ENCODE assay signal across 22 cellular contexts in genomic region chrX:30627818-30628652, GRCh38. TPM values are rescaled to one million over a fixed set of nuclear protein-coding genes. Genes with fewer than 3 reads are reported as not detected.
DNase-seq lines count a peak whose midpoint lies in the region; ATAC-seq, FAIRE-seq and TF ChIP-seq lines count a peak whose summit lies in the region.
"Had no signal": no experiment of that assay in that cellular context is flagged by ENCODE, and none has a peak within 500 bp of the region (broad histone marks: within the 10 kb centered on the region; RNA-seq: fewer than 3 reads in every experiment).

No MANE protein-coding gene starts in this region.

- H3K4me3 ChIP-seq in Caco-2 (ENCODE audit: low read depth, low read length): no peak overlapping the region
- H3K4me3 ChIP-seq in bronchial epithelial cell (ENCODE audit: low read depth, low read length): no peak overlapping the region
- no peak overlapping the region for H3K4me3 ChIP-seq in mucosa of descending colon
- H3K4me3 ChIP-seq in prostate gland: no peak overlapping the region
- H3K4me3 ChIP-seq: sigmoid colon had no signal

- peak overlapping the region; percentile 77 for H3K27ac Mint-ChIP-seq in Caco-2 (ENCODE audit: unreplicated experiment)
- H3K27ac Mint-ChIP-seq in stimulated activated naive CD8-positive, alpha-beta T cell treated with anti-CD3 and anti-CD28 coated beads, Interleukin-15, amount 100 ng/mL, for 72 hours: peak overlapping the region in 1 of 2 donors; percentile 82
- H3K27ac Mint-ChIP-seq: activated naive CD8-positive, alpha-beta T cell treated with anti-CD3 and anti-CD28 coated beads, Interleukin-2, amount 10 ng/mL, durations not matched to agents 7 days and 5 days; memory B cell; T-helper 2 cell treated with Interferon-gamma antibody and Interleukin-4, amounts not matched to agents 5 μg/mL and 100 μg/mL, for 36 hours had no signal

- H3K27me3 ChIP-seq in Caco-2 (replicated peaks; ENCODE audit: control insufficient read depth, insufficient read depth, low read length) (no peaks in the 10 kb centered on the region), bronchial epithelial cell (ENCODE audit: control insufficient read depth, insufficient read depth, low read length) (no peaks in the 10 kb centered on the region), prostate gland (replicated peaks; ENCODE audit: insufficient read depth) (no peaks in the 10 kb centered on the region)
- H3K27me3 ChIP-seq: sigmoid colon had no signal

- intact Hi-C loops in Caco-2 (cut with micrococcal nuclease; ENCODE audit: unreplicated experiment): no loop called here
- intact Hi-C loops in mucosa of descending colon (cut with DNase I, micrococcal nuclease): no loop called here
- intact Hi-C loops in prostate gland (cut with DNase I): no loop called here

- ATAC-seq in mucosa of descending colon: peak; percentile 90
- no peak for ATAC-seq in stimulated activated naive CD8-positive, alpha-beta T cell treated with anti-CD3 and anti-CD28 coated beads, Interleukin-15, amount 100 ng/mL, for 72 hours
- ATAC-seq: effector memory CD8-positive, alpha-beta T cell; Right ventricle myocardium inferior had no signal

- peak; percentile 13 to 35 for DNase-seq in Caco-2
- DNase-seq in NCI-H2029 (lab: John Stamatoyannopoulos, UW): peak; percentile 49
- DNase-seq in bronchial epithelial cell (ENCODE audit: low read depth): peak; percentile 57
- DNase-seq in mucosa of descending colon: no peak
- no peak for DNase-seq in prostate gland (ENCODE audit: low spot score)
- no peak for DNase-seq in stimulated activated naive CD8-positive, alpha-beta T cell treated with anti-CD3 and anti-CD28 coated beads, Interleukin-15, amount 100 ng/mL, for 72 hours
- no peak for DNase-seq in HPDE6-E6E7 (ENCODE audit: extremely low spot score)
- no peak for DNase-seq in AML-193 (lab: John Stamatoyannopoulos, UW)
- DNase-seq: activated CD4-positive, alpha-beta T cell treated with anti-CD3 and anti-CD28 coated beads for 48 hours; activated naive CD8-positive, alpha-beta T cell treated with anti-CD3 and anti-CD28 coated beads, Interleukin-2, amount 10 ng/mL, durations not matched to agents 7 days and 5 days; activated T-cell treated with anti-CD3 and anti-CD28 coated beads, Interleukin-2, amount 50 U/mL, for 1 hour; effector memory CD8-positive, alpha-beta T cell; H7; KG1; NCI-H146; NCI-H524 treated with DMSO at 0.1 percent for 48 hours; sigmoid colon; stimulated activated CD4-positive, alpha-beta T cell treated with anti-CD3 and anti-CD28 coated beads, Interleukin-4, amount 100 ng/mL, for 24 hours had no signal

- no peaks in the 10 kb centered on the region for H3K9me3 ChIP-seq in Caco-2
- no peaks in the 10 kb centered on the region for H3K9me3 ChIP-seq in mucosa of descending colon
- H3K9me3 ChIP-seq in prostate gland: no peaks in the 10 kb centered on the region
- H3K9me3 ChIP-seq: sigmoid colon had no signal

- no peak overlapping the region for H3K27ac ChIP-seq in prostate gland
- H3K27ac ChIP-seq: sigmoid colon had no signal

- H3K4me3 Mint-ChIP-seq in Caco-2 (ENCODE audit: unreplicated experiment): no peak overlapping the region
- H3K4me3 Mint-ChIP-seq in stimulated activated naive CD8-positive, alpha-beta T cell treated with anti-CD3 and anti-CD28 coated beads, Interleukin-15, amount 100 ng/mL, for 72 hours: no peak overlapping the region
- H3K4me3 Mint-ChIP-seq: activated naive CD8-positive, alpha-beta T cell treated with anti-CD3 and anti-CD28 coated beads, Interleukin-2, amount 10 ng/mL, durations not matched to agents 7 days and 5 days; effector memory CD8-positive, alpha-beta T cell; memory B cell; T-helper 2 cell treated with Interferon-gamma antibody and Interleukin-4, amounts not matched to agents 5 μg/mL and 100 μg/mL, for 36 hours had no signal

- no peak for TF ChIP-seq POLR2A in prostate gland (IDR thresholded peaks at IDR 0.05)

- POLR2A ChIA-PET in Caco-2 (lab: Charles Lee): no interaction called here

- TF ChIP-seq CTCF in Caco-2 (IDR thresholded peaks at IDR 0.05; ENCODE audit: insufficient read depth in 1 of 2, low read depth in 1 of 2, low read length in 1 of 2, severe bottlenecking in 1 of 2, unreplicated experiment in 1 of 2): no peak
- TF ChIP-seq CTCF in bronchial epithelial cell (IDR thresholded peaks at IDR 0.05; ENCODE audit: insufficient read depth, low read length, severe bottlenecking): no peak
- no peak for TF ChIP-seq CTCF in mucosa of descending colon (IDR thresholded peaks at IDR 0.05)
- TF ChIP-seq CTCF in prostate gland (IDR thresholded peaks at IDR 0.05): no peak

- H3K4me1 ChIP-seq in Caco-2 (peaks cover 15% of the 10 kb centered on the region), mucosa of descending colon (ENCODE audit: low read depth) (no peaks in the 10 kb centered on the region), prostate gland (replicated peaks) (no peaks in the 10 kb centered on the region)
- H3K4me1 ChIP-seq: sigmoid colon had no signal

- BruUV-seq in Caco-2 (replicated peaks; lab: Mats Ljungman, UMichigan): no TSS peak

- peaks cover 4% of the 10 kb centered on the region for H3K36me3 Mint-ChIP-seq in Caco-2 (ENCODE audit: insufficient read depth, unreplicated experiment)
- H3K36me3 Mint-ChIP-seq: activated naive CD8-positive, alpha-beta T cell treated with anti-CD3 and anti-CD28 coated beads, Interleukin-2, amount 10 ng/mL, durations not matched to agents 7 days and 5 days; memory B cell had no signal

- no peaks in the 10 kb centered on the region for H3K36me3 ChIP-seq in Caco-2 (ENCODE audit: control insufficient read depth, insufficient read depth, low read length)
- H3K36me3 ChIP-seq in bronchial epithelial cell (ENCODE audit: control insufficient read depth, insufficient read depth, low read length): no peaks in the 10 kb centered on the region
- no peaks in the 10 kb centered on the region for H3K36me3 ChIP-seq in mucosa of descending colon (ENCODE audit: low read depth)
- H3K36me3 ChIP-seq in prostate gland: no peaks in the 10 kb centered on the region
- H3K36me3 ChIP-seq: sigmoid colon had no signal

- H3K27me3 Mint-ChIP-seq in Caco-2 (ENCODE audit: insufficient read depth, unreplicated experiment): no peaks in the 10 kb centered on the region
- H3K27me3 Mint-ChIP-seq in stimulated activated naive CD8-positive, alpha-beta T cell treated with anti-CD3 and anti-CD28 coated beads, Interleukin-15, amount 100 ng/mL, for 72 hours: no peaks in the 10 kb centered on the region
- H3K27me3 Mint-ChIP-seq: activated naive CD8-positive, alpha-beta T cell treated with anti-CD3 and anti-CD28 coated beads, Interleukin-2, amount 10 ng/mL, durations not matched to agents 7 days and 5 days; effector memory CD8-positive, alpha-beta T cell; memory B cell had no signal

- H3K9me3 Mint-ChIP-seq in Caco-2 (ENCODE audit: unreplicated experiment): no peaks in the 10 kb centered on the region
- H3K9me3 Mint-ChIP-seq in stimulated activated naive CD8-positive, alpha-beta T cell treated with anti-CD3 and anti-CD28 coated beads, Interleukin-15, amount 100 ng/mL, for 72 hours: peaks cover 5 to 6% of the 10 kb centered on the region in 2 donors
- H3K9me3 Mint-ChIP-seq: memory B cell had no signal

- CTCF ChIA-PET in Caco-2 (lab: Charles Lee): no interaction called here

- FAIRE-seq in bronchial epithelial cell (lab: Jason Lieb, UNC): no peak
- FAIRE-seq: frontal cortex had no signal

- WGBS in prostate gland: 40% methylated on average over 8 of the region's 8 CpGs

- H3K4me1 Mint-ChIP-seq in Caco-2 (ENCODE audit: low read depth, unreplicated experiment): no peaks in the 10 kb centered on the region
- H3K4me1 Mint-ChIP-seq in stimulated activated naive CD8-positive, alpha-beta T cell treated with anti-CD3 and anti-CD28 coated beads, Interleukin-15, amount 100 ng/mL, for 72 hours: no peaks in the 10 kb centered on the region
- H3K4me1 Mint-ChIP-seq: activated naive CD8-positive, alpha-beta T cell treated with anti-CD3 and anti-CD28 coated beads, Interleukin-2, amount 10 ng/mL, durations not matched to agents 7 days and 5 days; memory B cell had no signal

RNA-seq across cellular contexts. Expression of gene GK, which starts 25.2 kb away (rescaled TPM):
- total RNA-seq in Caco-2 (2022) (5.6 and 6.5 TPM in 2 replicates), bronchial epithelial cell (30.5 and 38.7 TPM in 2 replicates), mucosa of descending colon (10 to 100 TPM; 25.3 to 53.5 (median 32.2) TPM), prostate gland (1 to 10 TPM; 3.0 to 7.4 TPM)

RNA-seq across cellular contexts. Expression of gene TASL, which starts 50.5 kb away (rescaled TPM):
- total RNA-seq in Caco-2 (2022) (not detected in 2 replicates), bronchial epithelial cell (not detected in 2 replicates), mucosa of descending colon (1 to 10 TPM in 2 of 3 donors, under 1 TPM in 1; 0.67 to 1.1 (median 1.1) TPM), prostate gland (under 1 TPM in 1 of 2 donors, not detected in 1; 0.18 TPM)
- total RNA-seq: H7 had no signal

Comparison
In these comparisons a context has a peak if more than half of its experiments do, and no peak if none do; other contexts are left out.
1. DNase-seq: peak in Caco-2 (2 of 2), NCI-H2029 (single experiment) and bronchial epithelial cell (single experiment); none in mucosa of descending colon (0 of 3), prostate gland (single experiment), stimulated activated naive CD8-positive, alpha-beta T cell treated with anti-CD3 and anti-CD28 coated beads, Interleukin-15, amount 100 ng/mL, for 72 hours (0 of 2), HPDE6-E6E7 (single experiment) and AML-193 (0 of 2).